Comparison of ENCODE assay signal across 24 cellular contexts in genomic region chr5:125551797-125552196, GRCh38.
A peak's percentile ranks its signal among the peaks of the same experiment; 100 is the strongest.
DNase-seq lines count a peak whose midpoint lies in the region; ATAC-seq and TF ChIP-seq lines count a peak whose summit lies in the region.
"Had no signal": no experiment of that assay in that cellular context is flagged by ENCODE, and none has a peak within 500 bp of the region (broad histone marks: within the 10 kb centered on the region; RNA-seq: fewer than 3 reads in every experiment).

No MANE protein-coding gene starts in this region.

- POLR2A ChIA-PET in Panc1 (lab: Charles Lee): interaction anchor here (0.6 kb wide), 1 partner anchor 1051 kb away, joined by 3 read pairs; no protein-coding TSS in a partner anchor

- no peaks in the 10 kb centered on the region for H3K9me3 Mint-ChIP-seq in natural killer cell treated with Interleukin-12 subunit alpha and Interleukin-12 subunit beta and Interleukin-15 and Interleukin-18, amount 100 ng/mL, for 72 hours

- no peaks in the 10 kb centered on the region for H3K36me3 ChIP-seq in Panc1 (ENCODE audit: control insufficient read depth, insufficient read depth, low read length)
- no peaks in the 10 kb centered on the region for H3K36me3 ChIP-seq in colonic mucosa
- no peaks in the 10 kb centered on the region for H3K36me3 ChIP-seq in mucosa of descending colon (ENCODE audit: low read depth)
- H3K36me3 ChIP-seq: BE2C, BLaER1 had no signal

- H3K27me3 Mint-ChIP-seq in natural killer cell treated with Interleukin-12 subunit alpha and Interleukin-12 subunit beta and Interleukin-15 and Interleukin-18, amount 100 ng/mL, for 72 hours: peaks cover 0 to 8% of the 10 kb centered on the region in 2 donors
- H3K27me3 Mint-ChIP-seq: CD4-positive, alpha-beta memory T cell; CD4-positive, CD25-positive, alpha-beta regulatory T cell; CD8-positive, alpha-beta memory T cell had no signal

- H3K4me1 Mint-ChIP-seq in natural killer cell treated with Interleukin-12 subunit alpha and Interleukin-12 subunit beta and Interleukin-15 and Interleukin-18, amount 100 ng/mL, for 72 hours (ENCODE audit: low read depth in 2 of 2): no peaks in the 10 kb centered on the region
- H3K4me1 Mint-ChIP-seq: CD14-positive monocyte; CD4-positive, alpha-beta memory T cell; CD4-positive, CD25-positive, alpha-beta regulatory T cell; CD8-positive, alpha-beta memory T cell had no signal

- DNase-seq in Panc1 (ENCODE audit: low read depth, low spot score) (no peak), colonic mucosa (peak; percentile 30), mucosa of descending colon (peak in 1 of 3 donors; percentile 44), lower leg skin (ENCODE audit: low spot score in 2 of 2) (no peak)
- no peak for DNase-seq in natural killer cell treated with Interleukin-12 subunit alpha and Interleukin-12 subunit beta and Interleukin-15 and Interleukin-18, amount 100 ng/mL, for 72 hours (ENCODE audit: low spot score)
- no peak for DNase-seq in activated CD8-positive, alpha-beta memory T cell treated with anti-CD3 and anti-CD28 coated beads, Interleukin-2, amount 50 U/mL, for 48 hours
- DNase-seq: 8988T; ACHN; BE2C; C1 segment of cervical spinal cord; CD4-positive, alpha-beta memory T cell; CD4-positive, CD25-positive, alpha-beta regulatory T cell; CD8-positive, alpha-beta memory T cell; COR-L47; DMS 273 treated with DMSO at 0.1 percent for 48 hours; DMS153; DMS53; DMS79; DND-41; GDM1 had no signal

- in situ Hi-C loops in Panc1 (cut with HindIII; ENCODE audit: low pct_unique_long_range_greater_than_20kb, low sequenced_read_pairs): no loop called here

- H3K9ac ChIP-seq in colonic mucosa (ENCODE audit: low read depth in 2 of 2, low read length in 2 of 2): no peak overlapping the region
- H3K9ac ChIP-seq: BLaER1 had no signal

- no TSS peak for BruUV-seq in Panc1 (replicated peaks; lab: Mats Ljungman, UMichigan)

- no peak for TF ChIP-seq POLR2A in lower leg skin (IDR thresholded peaks at IDR 0.05)

- ATAC-seq in Panc1: no peak
- peak; percentile 76 for ATAC-seq in mucosa of descending colon
- ATAC-seq in GM21367 (IDR thresholded peaks at IDR 0.05; ENCODE audit: unreplicated experiment): no peak
- no peak for ATAC-seq in natural killer cell treated with Interleukin-12 subunit alpha and Interleukin-12 subunit beta and Interleukin-15 and Interleukin-18, amount 100 ng/mL, for 72 hours
- ATAC-seq: GM12878 had no signal

- H3K4me1 ChIP-seq in Panc1 (ENCODE audit: control insufficient read depth, insufficient read depth, low read length) (peaks cover 29% of the 10 kb centered on the region), colonic mucosa (no peaks in the 10 kb centered on the region), mucosa of descending colon (ENCODE audit: low read depth) (peaks cover 5% of the 10 kb centered on the region)

- no peaks in the 10 kb centered on the region; the same call in 1 of the 2 replicates for H3K9me3 ChIP-seq in Panc1 (ENCODE audit: control insufficient read depth, insufficient read depth, low read depth, low read length)
- no peaks in the 10 kb centered on the region for H3K9me3 ChIP-seq in colonic mucosa
- no peaks in the 10 kb centered on the region for H3K9me3 ChIP-seq in mucosa of descending colon
- H3K9me3 ChIP-seq: BE2C, BLaER1 had no signal

- H3K27ac Mint-ChIP-seq in natural killer cell treated with Interleukin-12 subunit alpha and Interleukin-12 subunit beta and Interleukin-15 and Interleukin-18, amount 100 ng/mL, for 72 hours: no peak overlapping the region
- H3K27ac Mint-ChIP-seq: CD14-positive monocyte; CD4-positive, CD25-positive, alpha-beta regulatory T cell; CD8-positive, alpha-beta memory T cell had no signal

- intact Hi-C loops in Panc1 (cut with micrococcal nuclease; ENCODE audit: unreplicated experiment): no loop called here
- intact Hi-C loops in colonic mucosa (cut with DNase I): no loop called here
- intact Hi-C loops in mucosa of descending colon (cut with DNase I, micrococcal nuclease): no loop called here
- intact Hi-C loops in lower leg skin (cut with DNase I; ENCODE audit: low total_unique reads): no loop called here

- TF ChIP-seq CTCF in Panc1 (IDR thresholded peaks at IDR 0.05) (no peak), colonic mucosa (IDR thresholded peaks at IDR 0.05) (no peak), mucosa of descending colon (IDR thresholded peaks at IDR 0.05) (no peak), lower leg skin (IDR thresholded peaks at IDR 0.05) (no peak)

- CTCF ChIA-PET in Panc1 (lab: Charles Lee): no interaction called here

- H3K27ac ChIP-seq in Panc1 (ENCODE audit: low read length): peak overlapping the region; percentile 94
- H3K27ac ChIP-seq in colonic mucosa: no peak overlapping the region
- H3K27ac ChIP-seq: BLaER1 had no signal

- 93 to 95% methylated on average over 4 of the region's 4 CpGs for WGBS in lower leg skin, 2 donors

- no peaks in the 10 kb centered on the region for H3K27me3 ChIP-seq in Panc1 (ENCODE audit: control insufficient read depth, insufficient read depth, low read length)
- no peaks in the 10 kb centered on the region for H3K27me3 ChIP-seq in colonic mucosa
- H3K27me3 ChIP-seq: BE2C, BLaER1 had no signal

- H3K4me3 Mint-ChIP-seq in natural killer cell treated with Interleukin-12 subunit alpha and Interleukin-12 subunit beta and Interleukin-15 and Interleukin-18, amount 100 ng/mL, for 72 hours: no peak overlapping the region
- H3K4me3 Mint-ChIP-seq: CD14-positive monocyte; CD4-positive, alpha-beta memory T cell; CD8-positive, alpha-beta memory T cell had no signal

- H3K36me3 Mint-ChIP-seq in natural killer cell treated with Interleukin-12 subunit alpha and Interleukin-12 subunit beta and Interleukin-15 and Interleukin-18, amount 100 ng/mL, for 72 hours: no peaks in the 10 kb centered on the region
- H3K36me3 Mint-ChIP-seq: CD14-positive monocyte; CD4-positive, alpha-beta memory T cell; CD4-positive, CD25-positive, alpha-beta regulatory T cell; CD8-positive, alpha-beta memory T cell had no signal

- H3K4me3 ChIP-seq in Panc1 (ENCODE audit: low read depth in 2 of 2, low read length in 2 of 2): no peak overlapping the region
- no peak overlapping the region for H3K4me3 ChIP-seq in colonic mucosa
- H3K4me3 ChIP-seq in mucosa of descending colon: no peak overlapping the region
- H3K4me3 ChIP-seq in lower leg skin (ENCODE audit: low read depth, poor library complexity, severe bottlenecking): no peak overlapping the region
- H3K4me3 ChIP-seq: BLaER1, GM12878 had no signal
